8 cellular contexts compared by ENCODE assay signal in genomic region chr6:38640216-38640909, GRCh38. TPM values are rescaled to one million over a fixed set of nuclear protein-coding genes. Genes with fewer than 3 reads are reported as not detected.
A peak's percentile ranks its signal among the peaks of the same experiment; 100 is the strongest.
DNase-seq lines count a peak whose midpoint lies in the region; ATAC-seq and TF ChIP-seq lines count a peak whose summit lies in the region.

No MANE protein-coding gene starts in this region.

- peak overlapping the region; percentile 91 for H3K4me3 Mint-ChIP-seq in activated naive CD8-positive, alpha-beta T cell treated with anti-CD3 and anti-CD28 coated beads, Interleukin-2, amount 10 ng/mL, durations not matched to agents 7 days and 5 days
- H3K4me3 Mint-ChIP-seq in immature natural killer cell = peak overlapping the region; percentile 88 to 93 (median 90)

- POLR2A ChIA-PET in activated naive CD8-positive, alpha-beta T cell treated with anti-CD3 and anti-CD28 coated beads, Interleukin-2, amount 10 ng/mL, durations not matched to agents 7 days and 5 days (lab: Charles Lee) = interaction anchor here (0.7 to 2.9 kb wide), 3 partner anchors 68 to 821 kb away, joined by 3 to 15 read pairs (median 8); partner anchors contain the start of gene ZFAND3

- ATAC-seq in activated naive CD8-positive, alpha-beta T cell treated with anti-CD3 and anti-CD28 coated beads, Interleukin-2, amount 10 ng/mL, durations not matched to agents 7 days and 5 days (ENCODE audit: low read depth) = no peak
- no peak for ATAC-seq in GM21528 (IDR thresholded peaks at IDR 0.05; ENCODE audit: low FRiP score, unreplicated experiment)
- ATAC-seq in GM19455 (IDR thresholded peaks at IDR 0.05; ENCODE audit: unreplicated experiment) = no peak

- H3K36me3 ChIP-seq in GM06990 (ENCODE audit: control insufficient read depth, insufficient read depth, low read length) (no peaks in the 10 kb centered on the region), subcutaneous abdominal adipose tissue (ENCODE audit: control insufficient read depth in 5 of 5, insufficient read depth in 5 of 5, low read length in 5 of 5) (no peaks in the 10 kb centered on the region)

- H3K27ac ChIP-seq in HL-60 (replicated peaks) (peak overlapping the region; percentile 72), subcutaneous abdominal adipose tissue (ENCODE audit: low read depth, low read length) (peak overlapping the region; percentile 86)

- peaks cover 29% of the 10 kb centered on the region for H3K4me1 Mint-ChIP-seq in activated naive CD8-positive, alpha-beta T cell treated with anti-CD3 and anti-CD28 coated beads, Interleukin-2, amount 10 ng/mL, durations not matched to agents 7 days and 5 days
- H3K4me1 Mint-ChIP-seq in immature natural killer cell = peaks cover 41 to 49% of the 10 kb centered on the region in 2 donors

- no peaks in the 10 kb centered on the region for H3K27me3 ChIP-seq in GM06990 (replicated peaks; ENCODE audit: control insufficient read depth, insufficient read depth, low read length)
- H3K27me3 ChIP-seq in HL-60 (ENCODE audit: insufficient read depth, poor library complexity, severe bottlenecking) = no peaks in the 10 kb centered on the region
- no peaks in the 10 kb centered on the region for H3K27me3 ChIP-seq in subcutaneous abdominal adipose tissue (ENCODE audit: control insufficient read depth in 5 of 5, insufficient read depth in 4 of 5, low read length in 5 of 5)

- no peaks in the 10 kb centered on the region for H3K9me3 ChIP-seq in subcutaneous abdominal adipose tissue (ENCODE audit: control insufficient read depth in 5 of 5, low read length in 5 of 5)

- TF ChIP-seq CTCF in GM06990 (IDR thresholded peaks at IDR 0.05; ENCODE audit: insufficient read depth, low read length, poor library complexity, severe bottlenecking) = no peak
- TF ChIP-seq CTCF in HL-60 (IDR thresholded peaks at IDR 0.05; ENCODE audit: insufficient read depth, low read length) = no peak

- no peaks in the 10 kb centered on the region for H3K27me3 Mint-ChIP-seq in activated naive CD8-positive, alpha-beta T cell treated with anti-CD3 and anti-CD28 coated beads, Interleukin-2, amount 10 ng/mL, durations not matched to agents 7 days and 5 days
- peaks cover 0 to 6% (median 2%) of the 10 kb centered on the region in 3 donors for H3K27me3 Mint-ChIP-seq in immature natural killer cell (ENCODE audit: low read depth in 3 of 3)

- peaks cover 3% of the 10 kb centered on the region for H3K36me3 Mint-ChIP-seq in activated naive CD8-positive, alpha-beta T cell treated with anti-CD3 and anti-CD28 coated beads, Interleukin-2, amount 10 ng/mL, durations not matched to agents 7 days and 5 days
- no peaks in the 10 kb centered on the region for H3K36me3 Mint-ChIP-seq in immature natural killer cell

- H3K9ac ChIP-seq in subcutaneous abdominal adipose tissue (ENCODE audit: low read length in 5 of 5) = peak overlapping the region; percentile 82 to 96 (median 92)

- peaks cover 10 to 33% (median 29%) of the 10 kb centered on the region in 5 donors for H3K4me1 ChIP-seq in subcutaneous abdominal adipose tissue (ENCODE audit: control insufficient read depth in 5 of 5, insufficient read depth in 5 of 5, low read length in 5 of 5)

- H3K9me3 Mint-ChIP-seq in activated naive CD8-positive, alpha-beta T cell treated with anti-CD3 and anti-CD28 coated beads, Interleukin-2, amount 10 ng/mL, durations not matched to agents 7 days and 5 days = no peaks in the 10 kb centered on the region
- H3K9me3 Mint-ChIP-seq in immature natural killer cell = no peaks in the 10 kb centered on the region

- peak overlapping the region; percentile 94 for H3K27ac Mint-ChIP-seq in activated naive CD8-positive, alpha-beta T cell treated with anti-CD3 and anti-CD28 coated beads, Interleukin-2, amount 10 ng/mL, durations not matched to agents 7 days and 5 days
- H3K27ac Mint-ChIP-seq in immature natural killer cell = peak overlapping the region; percentile 90 to 98 (median 94)

- no peak for DNase-seq in GM06990 (ENCODE audit: extremely low read depth, insufficient read length)
- DNase-seq in HL-60 (ENCODE audit: low read depth in 1 of 2, low spot score in 1 of 2) = no peak
- no peak for DNase-seq in activated naive CD8-positive, alpha-beta T cell treated with anti-CD3 and anti-CD28 coated beads, Interleukin-2, amount 10 ng/mL, durations not matched to agents 7 days and 5 days
- no peak for DNase-seq in immature natural killer cell
- DNase-seq in NCI-H1436 treated with DMSO at 0.1 percent for 48 hours (lab: John Stamatoyannopoulos, UW) = no peak

- H3K4me3 ChIP-seq in GM06990 (replicated peaks; ENCODE audit: low read depth, low read length) (peak overlapping the region; percentile 78), HL-60 (replicated peaks; ENCODE audit: insufficient read depth, low read length) (peak overlapping the region; percentile 95), subcutaneous abdominal adipose tissue (ENCODE audit: low read depth in 1 of 5, low read length in 5 of 5) (peak overlapping the region; percentile 77 to 98 (median 96))

RNA-seq across cellular contexts. Expression of gene BTBD9, which starts 0.6 kb away (rescaled TPM):
- total RNA-seq in activated naive CD8-positive, alpha-beta T cell treated with anti-CD3 and anti-CD28 coated beads, Interleukin-2, amount 10 ng/mL, durations not matched to agents 7 days and 5 days = 10 to 100 TPM; 19.1 to 19.8 TPM
- polyA plus RNA-seq in immature natural killer cell = 10 to 100 TPM in 2 of 3 donors, 1 to 10 TPM in 1; 5.3 to 12.3 (median 10.9) TPM
